In the genomic region with DNA sequence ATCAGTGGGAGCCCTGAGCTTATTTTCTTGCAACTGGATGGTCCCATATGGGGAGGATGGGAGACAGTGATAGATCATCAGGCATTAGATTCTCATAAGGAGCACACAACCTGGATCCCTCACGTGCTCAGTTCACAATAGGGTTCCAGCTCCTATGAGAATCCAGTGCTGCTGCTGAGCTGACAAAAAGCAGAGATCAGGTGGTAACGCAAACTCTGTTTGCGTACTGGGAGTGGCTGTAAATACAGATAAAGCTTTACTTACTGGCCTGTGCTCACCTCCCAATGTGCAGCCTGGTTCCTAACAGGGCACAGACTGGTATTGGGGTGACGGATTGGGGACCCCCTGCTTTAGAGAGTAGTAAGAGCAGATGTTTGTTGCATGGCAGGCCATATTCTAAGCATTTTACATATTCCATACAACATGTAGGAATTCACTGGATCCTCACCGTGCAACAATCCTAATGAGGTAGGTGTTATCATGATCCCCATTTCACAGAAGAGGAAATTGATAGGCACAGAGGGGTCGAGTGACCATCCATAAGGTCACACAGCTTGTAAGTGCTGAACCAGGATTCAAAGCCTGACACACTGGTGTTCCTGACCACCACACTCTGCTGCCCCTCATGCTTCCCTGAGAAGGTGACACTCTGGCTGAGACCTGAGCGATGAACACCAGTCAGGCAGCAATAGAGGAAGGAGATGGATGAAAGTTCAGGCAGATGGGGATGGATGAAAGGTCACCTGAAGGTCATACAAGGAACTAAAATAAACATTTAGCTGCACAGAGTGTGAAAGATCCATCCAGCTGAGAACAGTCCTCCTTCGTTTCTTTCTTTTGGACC, we compare ENCODE assay signal across 2 cellular contexts.
A peak's percentile ranks its signal among the peaks of the same experiment; 100 is the strongest.
TF ChIP-seq lines count a peak whose summit lies in the region.

No MANE protein-coding gene starts in this region.

TF ChIP-seq in GM23338, 12 proteins besides CTCF, POLR2A, EP300 and RAD21 (continues in another document):
- no peak for TF ChIP-seq NANOG (IDR thresholded peaks at IDR 0.05; ENCODE audit: borderline replicate concordance)
- TF ChIP-seq ZNF331 (CRISPR knock-in tag; IDR thresholded peaks at IDR 0.05; ENCODE audit: low read depth) = no peak
- TF ChIP-seq JUNB (IDR thresholded peaks at IDR 0.05; ENCODE audit: unreplicated experiment) = no peak
- TF ChIP-seq, protein P1, sequence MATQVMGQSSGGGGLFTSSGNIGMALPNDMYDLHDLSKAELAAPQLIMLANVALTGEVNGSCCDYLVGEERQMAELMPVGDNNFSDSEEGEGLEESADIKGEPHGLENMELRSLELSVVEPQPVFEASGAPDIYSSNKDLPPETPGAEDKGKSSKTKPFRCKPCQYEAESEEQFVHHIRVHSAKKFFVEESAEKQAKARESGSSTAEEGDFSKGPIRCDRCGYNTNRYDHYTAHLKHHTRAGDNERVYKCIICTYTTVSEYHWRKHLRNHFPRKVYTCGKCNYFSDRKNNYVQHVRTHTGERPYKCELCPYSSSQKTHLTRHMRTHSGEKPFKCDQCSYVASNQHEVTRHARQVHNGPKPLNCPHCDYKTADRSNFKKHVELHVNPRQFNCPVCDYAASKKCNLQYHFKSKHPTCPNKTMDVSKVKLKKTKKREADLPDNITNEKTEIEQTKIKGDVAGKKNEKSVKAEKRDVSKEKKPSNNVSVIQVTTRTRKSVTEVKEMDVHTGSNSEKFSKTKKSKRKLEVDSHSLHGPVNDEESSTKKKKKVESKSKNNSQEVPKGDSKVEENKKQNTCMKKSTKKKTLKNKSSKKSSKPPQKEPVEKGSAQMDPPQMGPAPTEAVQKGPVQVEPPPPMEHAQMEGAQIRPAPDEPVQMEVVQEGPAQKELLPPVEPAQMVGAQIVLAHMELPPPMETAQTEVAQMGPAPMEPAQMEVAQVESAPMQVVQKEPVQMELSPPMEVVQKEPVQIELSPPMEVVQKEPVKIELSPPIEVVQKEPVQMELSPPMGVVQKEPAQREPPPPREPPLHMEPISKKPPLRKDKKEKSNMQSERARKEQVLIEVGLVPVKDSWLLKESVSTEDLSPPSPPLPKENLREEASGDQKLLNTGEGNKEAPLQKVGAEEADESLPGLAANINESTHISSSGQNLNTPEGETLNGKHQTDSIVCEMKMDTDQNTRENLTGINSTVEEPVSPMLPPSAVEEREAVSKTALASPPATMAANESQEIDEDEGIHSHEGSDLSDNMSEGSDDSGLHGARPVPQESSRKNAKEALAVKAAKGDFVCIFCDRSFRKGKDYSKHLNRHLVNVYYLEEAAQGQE (IDR thresholded peaks at IDR 0.05; ENCODE audit: unreplicated experiment) = no peak
- no peak for TF ChIP-seq ZNF114 (CRISPR knock-in tag; IDR thresholded peaks at IDR 0.05)
- TF ChIP-seq ETS1 (IDR thresholded peaks at IDR 0.05) = no peak
- no peak for TF ChIP-seq ZNF462 (CRISPR knock-in tag; IDR thresholded peaks at IDR 0.05)

TF ChIP-seq in K562, 482 proteins besides CTCF, POLR2A, EP300 and RAD21:
- TF ChIP-seq ZBTB40 (IDR thresholded peaks at IDR 0.05) (peak; percentile 16; the same call in 1 of the 2 replicates), ZBTB40 (CRISPR knock-in tag; IDR thresholded peaks at IDR 0.05) (no peak), ZBTB17 (CRISPR knock-in tag; IDR thresholded peaks at IDR 0.05) (no peak), SMARCA4 (IDR thresholded peaks at IDR 0.05) (no peak), ZNF699 (CRISPR knock-in tag; IDR thresholded peaks at IDR 0.05; ENCODE audit: insufficient replicate concordance) (no peak), BHLHE40 (IDR thresholded peaks at IDR 0.05; ENCODE audit: low read length) (peak; percentile 47; the same call in 1 of the 2 replicates), RBM25 (IDR thresholded peaks at IDR 0.05; ENCODE audit: low read depth, low read length, severe bottlenecking) (peak; percentile 87), RAD51 (IDR thresholded peaks at IDR 0.05; ENCODE audit: borderline replicate concordance, low read depth) (peak; percentile 22; the same call in 1 of the 2 replicates), C11orf30 (IDR thresholded peaks at IDR 0.05; ENCODE audit: low read depth) (peak; percentile 60), ESRRA (IDR thresholded peaks at IDR 0.05; ENCODE audit: borderline replicate concordance, low read depth) (peak; percentile 94), RCOR1 (IDR thresholded peaks at IDR 0.05; ENCODE audit: borderline replicate concordance in 1 of 2, low read depth in 2 of 2, low read length in 2 of 2) (peak in 1 of 2 experiments; percentile 47; a peak in 1 of 4 replicates), HNRNPLL (IDR thresholded peaks at IDR 0.05; ENCODE audit: low read depth, low read length, poor library complexity, severe bottlenecking) (peak; percentile 55), HDAC1 (IDR thresholded peaks at IDR 0.05) (0 out of 4 replicates have a peak, but pooled peaks of 1 of the 2 experiments have one; percentile 29), ZNF316 (IDR thresholded peaks at IDR 0.05) (peak; percentile 64), SMARCA5 (IDR thresholded peaks at IDR 0.05) (peak; percentile 92), KDM1A (IDR thresholded peaks at IDR 0.05) (peak; percentile 63 to 70), USF2 (CRISPR knock-in tag; IDR thresholded peaks at IDR 0.05) (no peak; the same call in 1 of the 2 replicates), ADNP (tag; IDR thresholded peaks at IDR 0.05) (peak; percentile 64; the same call in 1 of the 2 replicates), NFXL1 (CRISPR knock-in tag; IDR thresholded peaks at IDR 0.05) (no peak), MAFG (tag; conservative IDR thresholded peaks at IDR 0.05) (0 out of 2 replicates have a peak, but pooled peaks have one; percentile 38), CBX1 (IDR thresholded peaks at IDR 0.05; ENCODE audit: low read depth) (0 out of 2 replicates have a peak, but pooled peaks have one; percentile 22), ZBTB5 (IDR thresholded peaks at IDR 0.05) (no peak), BCOR (IDR thresholded peaks at IDR 0.05) (peak; percentile 91), ZFP36 (IDR thresholded peaks at IDR 0.05; ENCODE audit: low read depth, low read length, partially characterized antibody) (peak; percentile 85), CREM (IDR thresholded peaks at IDR 0.05; ENCODE audit: low read depth) (no peak), GATA2 (CRISPR knock-in tag; IDR thresholded peaks at IDR 0.05) (no peak), RBM15 (IDR thresholded peaks at IDR 0.05; ENCODE audit: insufficient read depth, low read length) (no peak), XRCC3 (IDR thresholded peaks at IDR 0.05) (no peak), MAFF (IDR thresholded peaks at IDR 0.05; ENCODE audit: low read length) (peak; percentile 31; the same call in 1 of the 2 replicates), MAFK (IDR thresholded peaks at IDR 0.05; ENCODE audit: low read length) (peak; percentile 39; the same call in 1 of the 2 replicates), CTBP1 (IDR thresholded peaks at IDR 0.05; ENCODE audit: borderline replicate concordance) (0 out of 2 replicates have a peak, but pooled peaks have one; percentile 39), HDAC2 (IDR thresholded peaks at IDR 0.05) (peak; percentile 72; the same call in 1 of the 2 replicates)
